In the genomic region with DNA sequence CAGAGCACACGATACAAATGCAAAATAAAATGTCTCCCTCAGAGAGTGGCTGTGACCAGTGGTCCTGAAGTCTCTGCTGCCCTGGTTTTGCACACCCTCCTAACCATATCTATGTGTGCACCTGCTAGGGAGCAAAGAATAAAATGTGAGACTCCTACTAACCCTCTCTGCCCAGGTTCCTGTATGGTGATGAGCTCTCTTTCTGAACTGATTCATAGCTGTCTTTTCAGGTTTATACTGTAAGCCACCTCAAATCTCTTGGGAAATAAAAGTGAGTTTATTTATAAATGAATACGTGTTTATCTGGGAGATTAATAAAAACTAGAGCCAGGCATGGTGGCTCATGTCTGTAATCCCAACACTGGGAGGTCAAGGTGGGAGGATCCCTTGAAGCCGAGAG, we compare ENCODE assay signal across 17 cellular contexts.
A peak's percentile ranks its signal among the peaks of the same experiment; 100 is the strongest.
DNase-seq lines count a peak whose midpoint lies in the region; ATAC-seq and TF ChIP-seq lines count a peak whose summit lies in the region.
"Had no signal": no experiment of that assay in that cellular context is flagged by ENCODE, and none has a peak within 500 bp of the region (broad histone marks: within the 10 kb centered on the region; RNA-seq: fewer than 3 reads in every experiment).

No MANE protein-coding gene starts in this region.

- H3K36me3 ChIP-seq in ascending aorta = no peaks in the 10 kb centered on the region
- H3K36me3 ChIP-seq: HAP-1, left lung, thyroid gland had no signal

- ATAC-seq in activated naive CD8-positive, alpha-beta T cell treated with anti-CD3 and anti-CD28 coated beads, Interleukin-2, amount 10 ng/mL, durations not matched to agents 7 days and 5 days (ENCODE audit: low read depth) = no peak
- ATAC-seq in GM21723 (IDR thresholded peaks at IDR 0.05; ENCODE audit: unreplicated experiment) = peak; percentile 43
- ATAC-seq in HG03175 (IDR thresholded peaks at IDR 0.05; ENCODE audit: unreplicated experiment) = peak; percentile 43
- peak; percentile 56 for ATAC-seq in stimulated activated naive CD8-positive, alpha-beta T cell treated with anti-CD3 and anti-CD28 coated beads, Interleukin-15, amount 100 ng/mL, for 72 hours
- no peak for ATAC-seq in HG03045 (IDR thresholded peaks at IDR 0.05; ENCODE audit: unreplicated experiment)
- ATAC-seq: left lung, WTC11 had no signal

- H3K27me3 Mint-ChIP-seq in activated naive CD8-positive, alpha-beta T cell treated with anti-CD3 and anti-CD28 coated beads, Interleukin-2, amount 10 ng/mL, durations not matched to agents 7 days and 5 days = peaks cover 2% of the 10 kb centered on the region
- no peaks in the 10 kb centered on the region for H3K27me3 Mint-ChIP-seq in activated naive CD8-positive, alpha-beta T cell treated with anti-CD3 and anti-CD28 coated beads for 36 hours
- H3K27me3 Mint-ChIP-seq in stimulated activated naive CD8-positive, alpha-beta T cell treated with anti-CD3 and anti-CD28 coated beads, Interleukin-15, amount 100 ng/mL, for 72 hours = no peaks in the 10 kb centered on the region

- no peaks in the 10 kb centered on the region for H3K4me1 ChIP-seq in ascending aorta
- H3K4me1 ChIP-seq: Caco-2, HAP-1, thyroid gland had no signal

- DNase-seq in activated naive CD8-positive, alpha-beta T cell treated with anti-CD3 and anti-CD28 coated beads, Interleukin-2, amount 10 ng/mL, durations not matched to agents 7 days and 5 days = no peak
- DNase-seq in activated naive CD8-positive, alpha-beta T cell treated with anti-CD3 and anti-CD28 coated beads for 36 hours = no peak
- no peak for DNase-seq in stimulated activated naive CD8-positive, alpha-beta T cell treated with anti-CD3 and anti-CD28 coated beads, Interleukin-15, amount 100 ng/mL, for 72 hours
- DNase-seq in globus pallidus (ENCODE audit: low spot score) (no peak), ascending aorta (ENCODE audit: low spot score in 2 of 2) (no peak)
- DNase-seq: Caco-2, left lung, NCI-H146, NCI-H524, SW 1271, thyroid gland had no signal

- intact Hi-C loops in ascending aorta (cut with DNase I) = no loop called here

- H3K4me3 Mint-ChIP-seq in activated naive CD8-positive, alpha-beta T cell treated with anti-CD3 and anti-CD28 coated beads, Interleukin-2, amount 10 ng/mL, durations not matched to agents 7 days and 5 days = no peak overlapping the region
- no peak overlapping the region for H3K4me3 Mint-ChIP-seq in activated naive CD8-positive, alpha-beta T cell treated with anti-CD3 and anti-CD28 coated beads for 36 hours
- H3K4me3 Mint-ChIP-seq in stimulated activated naive CD8-positive, alpha-beta T cell treated with anti-CD3 and anti-CD28 coated beads, Interleukin-15, amount 100 ng/mL, for 72 hours = peak overlapping the region in 1 of 2 donors; percentile 42
- H3K4me3 Mint-ChIP-seq: WTC11 had no signal

- no peak overlapping the region for H3K4me3 ChIP-seq in ascending aorta
- H3K4me3 ChIP-seq: HAP-1, left lung, thyroid gland had no signal

- POLR2A ChIA-PET in activated naive CD8-positive, alpha-beta T cell treated with anti-CD3 and anti-CD28 coated beads, Interleukin-2, amount 10 ng/mL, durations not matched to agents 7 days and 5 days (lab: Charles Lee) = interaction anchor here (0.8 to 1.6 kb wide), 2 partner anchors 124 to 125 kb away, joined by 3 to 6 read pairs; a partner anchor contains a TSS

- H3K9me3 Mint-ChIP-seq in activated naive CD8-positive, alpha-beta T cell treated with anti-CD3 and anti-CD28 coated beads, Interleukin-2, amount 10 ng/mL, durations not matched to agents 7 days and 5 days = peaks cover 12% of the 10 kb centered on the region
- peaks cover 3% of the 10 kb centered on the region for H3K9me3 Mint-ChIP-seq in activated naive CD8-positive, alpha-beta T cell treated with anti-CD3 and anti-CD28 coated beads for 36 hours
- no peaks in the 10 kb centered on the region for H3K9me3 Mint-ChIP-seq in stimulated activated naive CD8-positive, alpha-beta T cell treated with anti-CD3 and anti-CD28 coated beads, Interleukin-15, amount 100 ng/mL, for 72 hours
- H3K9me3 Mint-ChIP-seq: WTC11 had no signal

- H3K27ac Mint-ChIP-seq in activated naive CD8-positive, alpha-beta T cell treated with anti-CD3 and anti-CD28 coated beads, Interleukin-2, amount 10 ng/mL, durations not matched to agents 7 days and 5 days = peak overlapping the region; percentile 53
- no peak overlapping the region for H3K27ac Mint-ChIP-seq in activated naive CD8-positive, alpha-beta T cell treated with anti-CD3 and anti-CD28 coated beads for 36 hours
- H3K27ac Mint-ChIP-seq in stimulated activated naive CD8-positive, alpha-beta T cell treated with anti-CD3 and anti-CD28 coated beads, Interleukin-15, amount 100 ng/mL, for 72 hours = peak overlapping the region in 1 of 2 donors; percentile 90
- H3K27ac Mint-ChIP-seq: WTC11 had no signal

- peaks cover 44% of the 10 kb centered on the region for H3K4me1 Mint-ChIP-seq in activated naive CD8-positive, alpha-beta T cell treated with anti-CD3 and anti-CD28 coated beads, Interleukin-2, amount 10 ng/mL, durations not matched to agents 7 days and 5 days
- peaks cover 60% of the 10 kb centered on the region for H3K4me1 Mint-ChIP-seq in activated naive CD8-positive, alpha-beta T cell treated with anti-CD3 and anti-CD28 coated beads for 36 hours
- H3K4me1 Mint-ChIP-seq in stimulated activated naive CD8-positive, alpha-beta T cell treated with anti-CD3 and anti-CD28 coated beads, Interleukin-15, amount 100 ng/mL, for 72 hours = peaks cover 54% of the 10 kb centered on the region

- no peak for TF ChIP-seq CTCF in ascending aorta (IDR thresholded peaks at IDR 0.05)

- H3K27ac ChIP-seq in ascending aorta = no peak overlapping the region
- H3K27ac ChIP-seq: HL-60, left lung, thyroid gland had no signal

- no peaks in the 10 kb centered on the region for H3K27me3 ChIP-seq in ascending aorta
- H3K27me3 ChIP-seq: left lung, thyroid gland had no signal

- no peaks in the 10 kb centered on the region for H3K9me3 ChIP-seq in ascending aorta
- H3K9me3 ChIP-seq: Caco-2, HAP-1, left lung, thyroid gland had no signal

- H3K36me3 Mint-ChIP-seq in activated naive CD8-positive, alpha-beta T cell treated with anti-CD3 and anti-CD28 coated beads, Interleukin-2, amount 10 ng/mL, durations not matched to agents 7 days and 5 days = peaks cover 16% of the 10 kb centered on the region
- H3K36me3 Mint-ChIP-seq in activated naive CD8-positive, alpha-beta T cell treated with anti-CD3 and anti-CD28 coated beads for 36 hours = peaks cover 3% of the 10 kb centered on the region
- H3K36me3 Mint-ChIP-seq: WTC11 had no signal

Comparison
In these comparisons a context has a peak if more than half of its experiments do, and no peak if none do; other contexts are left out.
1. ATAC-seq: peak in GM21723 (single experiment), HG03175 (single experiment) and stimulated activated naive CD8-positive, alpha-beta T cell treated with anti-CD3 and anti-CD28 coated beads, Interleukin-15, amount 100 ng/mL, for 72 hours (single experiment); none in activated naive CD8-positive, alpha-beta T cell treated with anti-CD3 and anti-CD28 coated beads, Interleukin-2, amount 10 ng/mL, durations not matched to agents 7 days and 5 days (single experiment) and HG03045 (single experiment).